ENCODE assay signal across 8 cellular contexts in the genomic region with DNA sequence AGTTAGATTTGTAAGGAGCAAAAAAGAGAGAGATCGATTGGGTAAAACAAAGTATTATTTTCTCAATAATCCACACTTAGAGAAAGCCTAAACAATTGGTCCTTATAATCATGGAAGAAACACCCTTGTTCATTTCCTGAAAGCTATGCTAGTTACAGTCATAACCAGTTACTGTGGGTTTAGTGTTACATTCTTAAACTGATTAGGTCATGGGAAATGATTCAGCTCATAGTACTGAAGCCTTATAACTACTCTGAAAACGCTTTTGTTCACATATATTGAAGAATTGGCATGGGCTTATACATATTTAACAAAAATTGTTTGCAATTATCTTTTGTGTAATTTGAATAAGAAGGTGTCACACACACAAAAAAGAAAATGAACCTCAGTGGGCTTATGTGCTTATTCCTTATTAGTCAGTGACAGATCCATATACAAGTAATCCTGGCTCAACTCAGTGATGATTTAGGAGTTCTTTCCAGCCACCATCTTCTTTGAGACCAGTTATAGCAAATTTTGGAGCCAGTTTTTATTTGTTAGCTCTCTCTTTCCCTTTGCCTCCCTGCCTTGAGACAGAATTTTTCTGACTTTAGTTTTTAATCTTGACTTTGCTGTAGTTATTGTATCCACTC.
DNase-seq lines count a peak whose midpoint lies in the region; ATAC-seq and TF ChIP-seq lines count a peak whose summit lies in the region.

No MANE protein-coding gene starts in this region.

- DNase-seq in GM04504 (ENCODE audit: low read depth), result peak; percentile 76
- DNase-seq in HCT116 (ENCODE audit: low read depth, low spot score), result peak; percentile 77
- DNase-seq in foreskin melanocyte, result peak; percentile 86
- DNase-seq in NCI-H526 (lab: John Stamatoyannopoulos, UW), result no peak
- no peak for DNase-seq in D341Med (ENCODE audit: low spot score)
- DNase-seq in anterior cingulate cortex (lab: John Stamatoyannopoulos, UW), result no peak
- no peak for DNase-seq in cerebellar cortex (ENCODE audit: low spot score)

- H3K4me1 ChIP-seq in HCT116 (ENCODE audit: control insufficient read depth in 1 of 2, insufficient read depth in 2 of 2, low read length in 2 of 2) (peaks cover 4 to 33% of the 10 kb centered on the region in 2 experiments; a peak in 3 of 4 replicates), OCI-LY3 (ENCODE audit: low read length) (peaks cover 13% of the 10 kb centered on the region)

- H3K9me3 ChIP-seq in HCT116 (ENCODE audit: control insufficient read depth in 1 of 2, insufficient read depth in 1 of 2, low read depth in 1 of 2, low read length in 2 of 2), result no peaks in the 10 kb centered on the region
- H3K9me3 ChIP-seq in OCI-LY3 (ENCODE audit: insufficient read depth, low read length), result no peaks in the 10 kb centered on the region

- no peak overlapping the region for H3K27ac ChIP-seq in HCT116 (ENCODE audit: low read depth, low read length)
- H3K27ac ChIP-seq in OCI-LY3 (ENCODE audit: low read length), result no peak overlapping the region

- RAD21 ChIA-PET in HCT116 (lab: Charles Lee; ENCODE audit: low non-redundant PET in 1 of 2, low total read pairs in 2 of 2, uncharacterized antibody in 2 of 2, unreplicated experiment in 2 of 2), result no interaction called here

- H3K27me3 ChIP-seq in HCT116 (ENCODE audit: insufficient read depth, low read length), result no peaks in the 10 kb centered on the region
- H3K27me3 ChIP-seq in OCI-LY3 (ENCODE audit: low read depth, low read length), result no peaks in the 10 kb centered on the region

- no peak for TF ChIP-seq CTCF in HCT116 (IDR thresholded peaks at IDR 0.05 in 2 of 3, conservative IDR thresholded peaks at IDR 0.05 in 1 of 3; ENCODE audit: borderline replicate concordance in 1 of 3, insufficient read depth in 1 of 3, low read depth in 2 of 3, low read length in 2 of 3)
- TF ChIP-seq CTCF in OCI-LY3 (IDR thresholded peaks at IDR 0.05; ENCODE audit: low read depth, low read length), result no peak

- POLR2A ChIA-PET in HCT116 (lab: Charles Lee), result no interaction called here

- H3K4me2 ChIP-seq in HCT116 (ENCODE audit: low read length) (peak overlapping the region; percentile 56), OCI-LY3 (ENCODE audit: low read length) (peak overlapping the region; percentile 7; the same call in 1 of the 2 replicates)

- CTCF ChIA-PET in HCT116 (lab: Charles Lee), result interaction anchor here (0.7 to 1.3 kb wide), 3 partner anchors 10 to 520 kb away, joined by 3 read pairs; no protein-coding TSS in a partner anchor

- H3K9me2 ChIP-seq in HCT116 (ENCODE audit: insufficient read depth), result no peaks in the 10 kb centered on the region

- intact Hi-C loops in HCT116 (cut with micrococcal nuclease), result no loop called here

- no peak for TF ChIP-seq POLR2A in HCT116 (IDR thresholded peaks at IDR 0.05; ENCODE audit: borderline replicate concordance, extremely low read depth, insufficient read depth, insufficient read length)

- H2AFZ ChIP-seq in HCT116 (ENCODE audit: low read depth, low read length, poor library complexity, severe bottlenecking) (peak overlapping the region; percentile 75), OCI-LY3 (ENCODE audit: low read depth, low read length) (no peak overlapping the region)

- BruUV-seq in HCT116 (replicated peaks; lab: Mats Ljungman, UMichigan), result no TSS peak

- H3K79me2 ChIP-seq in HCT116 (ENCODE audit: insufficient read depth, low read length) (no peaks in the 10 kb centered on the region), OCI-LY3 (ENCODE audit: low read length) (no peaks in the 10 kb centered on the region)

- H3K36me3 ChIP-seq in HCT116 (ENCODE audit: control insufficient read depth in 1 of 2, insufficient read depth in 2 of 2, low read length in 2 of 2), result no peaks in the 10 kb centered on the region
- H3K36me3 ChIP-seq in OCI-LY3 (replicated peaks; ENCODE audit: low read depth, low read length), result no peaks in the 10 kb centered on the region

- H4K20me1 ChIP-seq in HCT116 (ENCODE audit: insufficient read depth) (no peaks in the 10 kb centered on the region), OCI-LY3 (ENCODE audit: insufficient read depth, low read length) (no peaks in the 10 kb centered on the region)

- peak; percentile 95 for ATAC-seq in HCT116

- H3K4me3 ChIP-seq in HCT116 (replicated peaks in 1 of 2; ENCODE audit: low read depth in 1 of 2, low read length in 2 of 2) (peak overlapping the region in 1 of 2 experiments; percentile 10; a peak in 1 of 4 replicates), OCI-LY3 (ENCODE audit: low read length) (no peak overlapping the region)

- TF ChIP-seq RAD21 in HCT116 (IDR thresholded peaks at IDR 0.05; ENCODE audit: low read depth), result no peak; the same call in 1 of the 2 replicates

- H3K9ac ChIP-seq in HCT116 (ENCODE audit: low read length) (peak overlapping the region; percentile 15; the same call in 1 of the 2 replicates), OCI-LY3 (ENCODE audit: low read length) (no peak overlapping the region)

TF ChIP-seq in HCT116, 20 proteins besides CTCF, POLR2A, EP300 and RAD21 (continues in another document):
- TF ChIP-seq SRF (IDR thresholded peaks at IDR 0.05; ENCODE audit: low read depth) (peak; percentile 72; the same call in 1 of the 2 replicates), ELF1 (IDR thresholded peaks at IDR 0.05; ENCODE audit: borderline replicate concordance, low read depth) (no peak; the same call in 1 of the 2 replicates), CBX3 (IDR thresholded peaks at IDR 0.05; ENCODE audit: low read depth) (peak; percentile 85), MAX (IDR thresholded peaks at IDR 0.05) (peak; percentile 45; the same call in 1 of the 2 replicates), CEBPB (IDR thresholded peaks at IDR 0.05; ENCODE audit: low read depth) (peak; percentile 75), YY1 (IDR thresholded peaks at IDR 0.05; ENCODE audit: extremely low read depth, insufficient replicate concordance, low read depth, low read length) (no peak), POLR2AphosphoS5 (IDR thresholded peaks at IDR 0.05; ENCODE audit: low read depth, low read length) (peak; percentile 28; the same call in 1 of the 2 replicates), EZH2 (IDR thresholded peaks at IDR 0.05) (no peak), EZH2phosphoT487 (IDR thresholded peaks at IDR 0.05; ENCODE audit: borderline replicate concordance) (no peak), FOSL1 (IDR thresholded peaks at IDR 0.05; ENCODE audit: low read depth) (peak; percentile 96), EGR1 (IDR thresholded peaks at IDR 0.05; ENCODE audit: low read depth) (no peak), JUND (IDR thresholded peaks at IDR 0.05) (peak; percentile 95), SIN3A (IDR thresholded peaks at IDR 0.05; ENCODE audit: low read depth) (no peak), ZNF274 (IDR thresholded peaks at IDR 0.05; ENCODE audit: low read depth, low read length) (no peak), ZFX (IDR thresholded peaks at IDR 0.05) (no peak), SP1 (IDR thresholded peaks at IDR 0.05; ENCODE audit: low read depth) (peak; percentile 93), TCF7L2 (IDR thresholded peaks at IDR 0.05; ENCODE audit: borderline replicate concordance, extremely low read depth, insufficient read depth, insufficient read length) (no peak)
- TF ChIP-seq, protein P1, sequence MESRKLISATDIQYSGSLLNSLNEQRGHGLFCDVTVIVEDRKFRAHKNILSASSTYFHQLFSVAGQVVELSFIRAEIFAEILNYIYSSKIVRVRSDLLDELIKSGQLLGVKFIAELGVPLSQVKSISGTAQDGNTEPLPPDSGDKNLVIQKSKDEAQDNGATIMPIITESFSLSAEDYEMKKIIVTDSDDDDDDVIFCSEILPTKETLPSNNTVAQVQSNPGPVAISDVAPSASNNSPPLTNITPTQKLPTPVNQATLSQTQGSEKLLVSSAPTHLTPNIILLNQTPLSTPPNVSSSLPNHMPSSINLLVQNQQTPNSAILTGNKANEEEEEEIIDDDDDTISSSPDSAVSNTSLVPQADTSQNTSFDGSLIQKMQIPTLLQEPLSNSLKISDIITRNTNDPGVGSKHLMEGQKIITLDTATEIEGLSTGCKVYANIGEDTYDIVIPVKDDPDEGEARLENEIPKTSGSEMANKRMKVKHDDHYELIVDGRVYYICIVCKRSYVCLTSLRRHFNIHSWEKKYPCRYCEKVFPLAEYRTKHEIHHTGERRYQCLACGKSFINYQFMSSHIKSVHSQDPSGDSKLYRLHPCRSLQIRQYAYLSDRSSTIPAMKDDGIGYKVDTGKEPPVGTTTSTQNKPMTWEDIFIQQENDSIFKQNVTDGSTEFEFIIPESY (IDR thresholded peaks at IDR 0.05; ENCODE audit: extremely low read depth, insufficient replicate concordance, low read length), result no peak
- TF ChIP-seq, protein P2, sequence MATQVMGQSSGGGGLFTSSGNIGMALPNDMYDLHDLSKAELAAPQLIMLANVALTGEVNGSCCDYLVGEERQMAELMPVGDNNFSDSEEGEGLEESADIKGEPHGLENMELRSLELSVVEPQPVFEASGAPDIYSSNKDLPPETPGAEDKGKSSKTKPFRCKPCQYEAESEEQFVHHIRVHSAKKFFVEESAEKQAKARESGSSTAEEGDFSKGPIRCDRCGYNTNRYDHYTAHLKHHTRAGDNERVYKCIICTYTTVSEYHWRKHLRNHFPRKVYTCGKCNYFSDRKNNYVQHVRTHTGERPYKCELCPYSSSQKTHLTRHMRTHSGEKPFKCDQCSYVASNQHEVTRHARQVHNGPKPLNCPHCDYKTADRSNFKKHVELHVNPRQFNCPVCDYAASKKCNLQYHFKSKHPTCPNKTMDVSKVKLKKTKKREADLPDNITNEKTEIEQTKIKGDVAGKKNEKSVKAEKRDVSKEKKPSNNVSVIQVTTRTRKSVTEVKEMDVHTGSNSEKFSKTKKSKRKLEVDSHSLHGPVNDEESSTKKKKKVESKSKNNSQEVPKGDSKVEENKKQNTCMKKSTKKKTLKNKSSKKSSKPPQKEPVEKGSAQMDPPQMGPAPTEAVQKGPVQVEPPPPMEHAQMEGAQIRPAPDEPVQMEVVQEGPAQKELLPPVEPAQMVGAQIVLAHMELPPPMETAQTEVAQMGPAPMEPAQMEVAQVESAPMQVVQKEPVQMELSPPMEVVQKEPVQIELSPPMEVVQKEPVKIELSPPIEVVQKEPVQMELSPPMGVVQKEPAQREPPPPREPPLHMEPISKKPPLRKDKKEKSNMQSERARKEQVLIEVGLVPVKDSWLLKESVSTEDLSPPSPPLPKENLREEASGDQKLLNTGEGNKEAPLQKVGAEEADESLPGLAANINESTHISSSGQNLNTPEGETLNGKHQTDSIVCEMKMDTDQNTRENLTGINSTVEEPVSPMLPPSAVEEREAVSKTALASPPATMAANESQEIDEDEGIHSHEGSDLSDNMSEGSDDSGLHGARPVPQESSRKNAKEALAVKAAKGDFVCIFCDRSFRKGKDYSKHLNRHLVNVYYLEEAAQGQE (IDR thresholded peaks at IDR 0.05; ENCODE audit: low read depth), result no peak

Comparison
In these comparisons a context has a peak if more than half of its experiments do, and no peak if none do; other contexts are left out.
1. DNase-seq: peak in GM04504 (single experiment), HCT116 (single experiment) and foreskin melanocyte (single experiment); none in NCI-H526 (0 of 2), D341Med (single experiment), anterior cingulate cortex (0 of 58) and cerebellar cortex (single experiment).